ENCODE assay signal across 8 cellular contexts in the genomic region with DNA sequence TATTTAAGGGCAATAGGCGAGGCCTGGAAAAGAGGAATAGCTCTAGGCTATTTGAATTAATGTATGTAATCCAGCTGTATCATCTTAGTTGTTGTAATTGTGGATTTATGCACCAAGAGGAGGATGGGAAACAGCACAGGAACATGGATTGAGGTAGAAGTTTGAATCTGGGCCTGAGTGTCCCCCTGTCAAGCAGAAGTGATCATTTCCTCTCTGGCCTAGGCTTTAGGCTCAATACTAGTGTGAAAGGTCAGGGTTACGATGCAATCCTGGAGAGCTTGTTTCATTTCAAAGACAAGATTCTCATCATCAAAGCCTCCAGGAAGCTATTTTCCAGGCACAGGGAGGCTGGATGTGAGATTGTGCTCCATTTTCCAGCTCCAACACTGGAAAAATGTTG.
"Had no signal": no experiment of that assay in that cellular context is flagged by ENCODE, and none has a peak within 500 bp of the region (broad histone marks: within the 10 kb centered on the region; RNA-seq: fewer than 3 reads in every experiment).

No MANE protein-coding gene starts in this region.

- H2AFZ ChIP-seq: GM23248 had no signal

- H3K9me3 Mint-ChIP-seq: HFFc6 had no signal

- DNase-seq: GM23248, H7, HFFc6, IMR-90, KG1 had no signal

- ATAC-seq: HCT116, K562 had no signal

- H3K4me3 ChIP-seq: GM23248, HAP-1, K562 had no signal

- H3K27ac Mint-ChIP-seq: HFFc6 had no signal

- H3K27ac ChIP-seq: GM23248 had no signal

- H3K36me3 ChIP-seq: HAP-1 had no signal

- H3K4me1 ChIP-seq: HAP-1 had no signal

- H3K4me3 Mint-ChIP-seq: HFFc6 had no signal

- H3K9me3 ChIP-seq: HAP-1 had no signal
